Comparison of ENCODE assay signal across 29 cellular contexts in the genomic region with DNA sequence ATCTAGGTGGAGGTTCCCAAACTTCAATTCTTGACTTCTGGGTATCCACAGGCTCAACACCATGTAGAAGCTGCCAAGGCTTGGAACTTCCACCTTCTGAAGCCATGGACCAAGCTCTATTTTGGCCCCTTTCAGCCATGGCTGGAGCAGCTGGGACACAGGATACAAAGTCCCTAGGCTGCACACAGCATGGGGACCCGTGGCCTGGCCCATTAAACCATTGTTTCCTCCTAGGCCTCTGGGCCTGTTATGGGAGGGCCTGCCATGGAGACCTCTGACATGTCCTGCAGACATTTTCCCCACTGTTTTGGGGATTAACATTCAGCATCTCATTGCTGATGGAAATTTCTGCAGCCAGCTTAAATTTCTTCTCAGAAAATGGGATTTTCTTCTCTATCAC.
"Had no signal": no experiment of that assay in that cellular context is flagged by ENCODE, and none has a peak within 500 bp of the region (broad histone marks: within the 10 kb centered on the region; RNA-seq: fewer than 3 reads in every experiment).

No MANE protein-coding gene starts in this region.

- FAIRE-seq: endometrium, endothelial cell of umbilical vein, frontal cortex had no signal

- H2AFZ ChIP-seq: hepatocyte had no signal

- H3K4me2 ChIP-seq: hepatocyte had no signal

- H3K4me3 Mint-ChIP-seq: dendritic cell treated with granulocyte-macrophage colony-stimulating factor and Interleukin-4, amounts not matched to agents 40 ng/mL and 50 ng/mL, for 4 days; effector memory CD8-positive, alpha-beta T cell; endodermal cell had no signal

- H3K4me3 ChIP-seq: colonic mucosa, coronary artery, dorsolateral prefrontal cortex, esophagus muscularis mucosa, esophagus squamous epithelium, gastrocnemius medialis, gastroesophageal sphincter, heart left ventricle, heart right ventricle, hepatocyte had no signal

- ATAC-seq: effector memory CD8-positive, alpha-beta T cell; esophagus mucosa; foreskin keratinocyte; gastrocnemius medialis; gastroesophageal sphincter; heart left ventricle; heart right ventricle had no signal

- H3K79me2 ChIP-seq: hepatocyte had no signal

- H3K27ac ChIP-seq: colonic mucosa, coronary artery, dorsolateral prefrontal cortex, epithelial cell of prostate, esophagus muscularis mucosa, esophagus squamous epithelium, foreskin keratinocyte, gastrocnemius medialis, gastroesophageal sphincter, heart left ventricle, heart right ventricle, hepatocyte had no signal

- H3K4me1 ChIP-seq: colonic mucosa, esophagus muscularis mucosa, esophagus squamous epithelium, foreskin keratinocyte, gastrocnemius medialis, gastroesophageal sphincter, heart left ventricle, heart right ventricle had no signal

- H3K36me3 ChIP-seq: colonic mucosa, esophagus muscularis mucosa, esophagus squamous epithelium, gastrocnemius medialis, gastroesophageal sphincter, heart left ventricle, heart right ventricle had no signal

- H3K27ac Mint-ChIP-seq: dendritic cell treated with granulocyte-macrophage colony-stimulating factor and Interleukin-4, amounts not matched to agents 40 ng/mL and 50 ng/mL, for 4 days; effector memory CD8-positive, alpha-beta T cell; endodermal cell had no signal

- H3K9me3 ChIP-seq: colonic mucosa, gastrocnemius medialis had no signal

- H3K4me1 Mint-ChIP-seq: endodermal cell had no signal

- DNase-seq: colonic mucosa; cortex of kidney; dermis blood vessel endothelial cell; dorsolateral prefrontal cortex; effector CD4-positive, alpha-beta T cell; effector CD8-positive, alpha-beta T cell; effector memory CD4-positive, alpha-beta T cell; effector memory CD8-positive, alpha-beta T cell; endodermal cell; erythroblast; esophagus squamous epithelium; foreskin fibroblast; foreskin keratinocyte; foreskin melanocyte; gastrocnemius medialis; glutamatergic neuron; head of caudate nucleus; heart left ventricle; heart right ventricle had no signal

- H3K27me3 Mint-ChIP-seq: dendritic cell treated with granulocyte-macrophage colony-stimulating factor and Interleukin-4, amounts not matched to agents 40 ng/mL and 50 ng/mL, for 4 days; effector memory CD8-positive, alpha-beta T cell had no signal

- H3K27me3 ChIP-seq: colonic mucosa, dorsolateral prefrontal cortex, esophagus muscularis mucosa, esophagus squamous epithelium, foreskin keratinocyte, gastrocnemius medialis, gastroesophageal sphincter, heart left ventricle, heart right ventricle, hepatocyte had no signal
